In genomic region chr5:132775439-132776076, GRCh38 we compare ENCODE assay signal across 9 cellular contexts. TPM values are rescaled to one million over a fixed set of nuclear protein-coding genes. Genes with fewer than 3 reads are reported as not detected.
DNase-seq lines count a peak whose midpoint lies in the region; ATAC-seq, FAIRE-seq and TF ChIP-seq lines count a peak whose summit lies in the region.
"Had no signal": no experiment of that assay in that cellular context is flagged by ENCODE, and none has a peak within 500 bp of the region (broad histone marks: within the 10 kb centered on the region; RNA-seq: fewer than 3 reads in every experiment).

No MANE protein-coding gene starts in this region.

- peak overlapping the region; percentile 55 to 81 (median 78) for H3K4me3 Mint-ChIP-seq in CD4-positive, alpha-beta memory T cell

- no peak overlapping the region for H3K4me3 ChIP-seq in CD4-positive, alpha-beta memory T cell (ENCODE audit: low read length in 2 of 2)
- peak overlapping the region; percentile 75 for H3K4me3 ChIP-seq in PC-3 (ENCODE audit: low read length)
- H3K4me3 ChIP-seq in endothelial cell of umbilical vein (replicated peaks in 1 of 3; ENCODE audit: insufficient read depth in 1 of 3, low read depth in 1 of 3, low read length in 3 of 3): peak overlapping the region in 1 of 3 experiments; percentile 62
- peak overlapping the region; percentile 69 for H3K4me3 ChIP-seq in neuron (ENCODE audit: low read length)
- no peak overlapping the region for H3K4me3 ChIP-seq in prostate gland

- H3K4me1 ChIP-seq in CD4-positive, alpha-beta memory T cell (ENCODE audit: insufficient read depth, low read length): peaks cover 25% of the 10 kb centered on the region
- H3K4me1 ChIP-seq in PC-3 (ENCODE audit: insufficient read depth, low read length) (peaks cover 14% of the 10 kb centered on the region), endothelial cell of umbilical vein (ENCODE audit: control insufficient read depth, extremely low read depth, insufficient read depth, low read length) (peaks cover 28% of the 10 kb centered on the region), neuron (ENCODE audit: insufficient read depth, low read length) (peaks cover 14% of the 10 kb centered on the region), prostate gland (replicated peaks) (no peaks in the 10 kb centered on the region)

- WGBS in prostate gland: 31% methylated on average over 8 of the region's 8 CpGs

- no peaks in the 10 kb centered on the region for H4K20me1 ChIP-seq in PC-3 (ENCODE audit: low read length)
- no peaks in the 10 kb centered on the region for H4K20me1 ChIP-seq in endothelial cell of umbilical vein (replicated peaks; ENCODE audit: control insufficient read depth, extremely low read depth, insufficient read depth, low read length)

- 0 out of 2 replicates have a peak overlapping the region, but pooled peaks have one; percentile 78 for H2AFZ ChIP-seq in PC-3 (ENCODE audit: low read length)
- no peak overlapping the region for H2AFZ ChIP-seq in endothelial cell of umbilical vein (ENCODE audit: low read depth, low read length)
- H2AFZ ChIP-seq in neuron (ENCODE audit: low read depth, low read length): no peak overlapping the region

- no peaks in the 10 kb centered on the region for H3K36me3 ChIP-seq in CD4-positive, alpha-beta memory T cell (ENCODE audit: insufficient read depth, low read length)
- H3K36me3 ChIP-seq in PC-3 (ENCODE audit: low read depth, low read length) (no peaks in the 10 kb centered on the region), endothelial cell of umbilical vein (ENCODE audit: control insufficient read depth in 2 of 2, extremely low read depth in 1 of 2, insufficient read depth in 2 of 2, low read length in 2 of 2) (no peaks in the 10 kb centered on the region), neuron (ENCODE audit: insufficient read depth, low read length) (no peaks in the 10 kb centered on the region), prostate gland (no peaks in the 10 kb centered on the region)
- H3K36me3 ChIP-seq: neutrophil had no signal

- ATAC-seq in PC-3: peak; percentile 13; the same call in 1 of the 2 replicates
- no peak for ATAC-seq in HG03280 (IDR thresholded peaks at IDR 0.05; ENCODE audit: unreplicated experiment)

- no peak for TF ChIP-seq CTCF in PC-3 (conservative IDR thresholded peaks at IDR 0.05; ENCODE audit: low read depth, low read length)
- no peak for TF ChIP-seq CTCF in endothelial cell of umbilical vein (IDR thresholded peaks at IDR 0.05; ENCODE audit: extremely low read depth in 1 of 2, insufficient read depth in 1 of 2, low read depth in 1 of 2, low read length in 2 of 2)
- TF ChIP-seq CTCF in prostate gland (IDR thresholded peaks at IDR 0.05): no peak

- TF ChIP-seq POLR2A in endothelial cell of umbilical vein (IDR thresholded peaks at IDR 0.05; ENCODE audit: low read depth, low read length) (no peak), prostate gland (IDR thresholded peaks at IDR 0.05) (no peak)

- no peaks in the 10 kb centered on the region for H3K9me1 ChIP-seq in endothelial cell of umbilical vein (replicated peaks; ENCODE audit: control insufficient read depth, extremely low read depth, insufficient read depth, low read length)

- H3K79me2 ChIP-seq in PC-3 (ENCODE audit: low read length): peaks cover 45% of the 10 kb centered on the region
- peaks cover 46% of the 10 kb centered on the region for H3K79me2 ChIP-seq in endothelial cell of umbilical vein (ENCODE audit: control insufficient read depth, insufficient read depth, low read length)

- FAIRE-seq in endothelial cell of umbilical vein (lab: Jason Lieb, UNC): no peak

- peak overlapping the region; percentile 51; the same call in 1 of the 2 replicates for H3K9ac ChIP-seq in PC-3 (ENCODE audit: low read length)
- H3K9ac ChIP-seq in endothelial cell of umbilical vein (replicated peaks; ENCODE audit: extremely low read depth, insufficient read depth, low read length): no peak overlapping the region

- peaks cover 16 to 39% (median 23%) of the 10 kb centered on the region in 4 donors for H3K4me1 Mint-ChIP-seq in CD4-positive, alpha-beta memory T cell

- no peak for DNase-seq in CD4-positive, alpha-beta memory T cell
- DNase-seq in PC-3 (no peak), endothelial cell of umbilical vein (ENCODE audit: low read depth, low spot score) (no peak), AG08395 (ENCODE audit: low spot score) (no peak), prostate gland (ENCODE audit: low spot score) (no peak), DMS79 treated with DMSO at 0.1 percent for 48 hours (lab: John Stamatoyannopoulos, UW) (no peak)

- H3K27ac Mint-ChIP-seq in CD4-positive, alpha-beta memory T cell: peak overlapping the region in 3 of 7 donors; percentile 5 to 30 (median 25)

- CTCF ChIA-PET in CD4-positive, alpha-beta memory T cell (lab: Charles Lee; ENCODE audit: partially characterized antibody): no interaction called here
- CTCF ChIA-PET in PC-3 (lab: Charles Lee): no interaction called here
- CTCF ChIA-PET in endothelial cell of umbilical vein (lab: Charles Lee): interaction anchor here (1.0 to 3.0 kb wide), 6 partner anchors 20 to 389 kb away, joined by 3 to 19 read pairs (median 4); partner anchors contain the start of gene CCNI2

- dilution Hi-C loops in endothelial cell of umbilical vein (cut with MboI; ENCODE audit: extremely low pct_ligation_motif_present, low sequenced_read_pairs): no loop called here

- H3K4me2 ChIP-seq in PC-3 (ENCODE audit: low read length): peak overlapping the region; percentile 98
- peak overlapping the region; percentile 72 for H3K4me2 ChIP-seq in endothelial cell of umbilical vein (ENCODE audit: insufficient read depth, low read length)

- peaks cover 0 to 1% of the 10 kb centered on the region in 2 donors for H3K36me3 Mint-ChIP-seq in CD4-positive, alpha-beta memory T cell

- no peak overlapping the region for H3K27ac ChIP-seq in CD4-positive, alpha-beta memory T cell (ENCODE audit: low read depth, low read length)
- H3K27ac ChIP-seq in PC-3 (ENCODE audit: low read length) (no peak overlapping the region), endothelial cell of umbilical vein (ENCODE audit: insufficient read depth, low read depth, low read length) (no peak overlapping the region), prostate gland (peak overlapping the region in 1 of 2 donors; percentile 71)
- H3K27ac ChIP-seq: neutrophil had no signal

- no peaks in the 10 kb centered on the region for H3K27me3 ChIP-seq in CD4-positive, alpha-beta memory T cell (ENCODE audit: insufficient read depth, low read length)
- H3K27me3 ChIP-seq in PC-3 (ENCODE audit: low read length) (no peaks in the 10 kb centered on the region), endothelial cell of umbilical vein (ENCODE audit: control insufficient read depth in 2 of 2, insufficient read depth in 2 of 2, low read length in 2 of 2) (no peaks in the 10 kb centered on the region), neuron (ENCODE audit: insufficient read depth, low read length) (peaks cover 11% of the 10 kb centered on the region), prostate gland (replicated peaks; ENCODE audit: insufficient read depth) (no peaks in the 10 kb centered on the region)

- POLR2A ChIA-PET in CD4-positive, alpha-beta memory T cell (lab: Charles Lee; ENCODE audit: partially characterized antibody): interaction anchor here (0.8 to 2.7 kb wide), 2 partner anchors 28 to 38 kb away, joined by 4 to 23 read pairs; partner anchors contain the start of genes CCNI2 and KIF3A
- POLR2A ChIA-PET in PC-3 (lab: Charles Lee; ENCODE audit: unreplicated experiment) (no interaction called here), endothelial cell of umbilical vein (lab: Charles Lee) (no interaction called here)

- no peaks in the 10 kb centered on the region for H3F3A ChIP-seq in PC-3 (ENCODE audit: low read length, unreplicated experiment)

- no peaks in the 10 kb centered on the region for H3K27me3 Mint-ChIP-seq in CD4-positive, alpha-beta memory T cell

- BruUV-seq in PC-3 (replicated peaks; lab: Mats Ljungman, UMichigan) (TSS peak; percentile 42), endothelial cell of umbilical vein (replicated peaks; lab: Mats Ljungman, UMichigan) (TSS peak; percentile 35)

- no peaks in the 10 kb centered on the region for H3K9me3 Mint-ChIP-seq in CD4-positive, alpha-beta memory T cell

- intact Hi-C loops in CD4-positive, alpha-beta memory T cell (cut with micrococcal nuclease): loop anchor here (2.0 kb wide), 1 partner anchor 29 kb away; the partner anchor contains the start of gene CCNI2
- intact Hi-C loops in PC-3 (cut with micrococcal nuclease) (loop anchor here (5.0 kb wide), 1 partner anchor 47 kb away; no protein-coding TSS in a partner anchor), endothelial cell of umbilical vein (cut with micrococcal nuclease) (loop anchor here (2.0 kb wide), 1 partner anchor 45 kb away; no protein-coding TSS in a partner anchor), prostate gland (cut with DNase I) (no loop called here)

- no peaks in the 10 kb centered on the region for H3K9me2 ChIP-seq in PC-3 (replicated peaks; ENCODE audit: low read length)

- H3K9me3 ChIP-seq in CD4-positive, alpha-beta memory T cell (ENCODE audit: control insufficient read depth in 1 of 2, low read length in 2 of 2): no peaks in the 10 kb centered on the region
- H3K9me3 ChIP-seq in PC-3 (ENCODE audit: low read length) (no peaks in the 10 kb centered on the region), endothelial cell of umbilical vein (replicated peaks; ENCODE audit: control insufficient read depth, insufficient read depth, low read length) (no peaks in the 10 kb centered on the region), neuron (ENCODE audit: low read length) (no peaks in the 10 kb centered on the region), prostate gland (no peaks in the 10 kb centered on the region)
- H3K9me3 ChIP-seq: neutrophil had no signal

RNA-seq across cellular contexts. Expression of gene SEPTIN8, which starts 1.5 kb away (rescaled TPM):
- total RNA-seq in CD4-positive, alpha-beta memory T cell: 10 to 100 TPM; 12.6 to 13.8 TPM
- 1 to 10 TPM; 1.1 to 3.3 TPM for polyA plus RNA-seq in CD4-positive, alpha-beta memory T cell
- total RNA-seq in PC-3 (2014; rRNA removed) (21.9 and 29.4 TPM in 2 replicates), endothelial cell of umbilical vein (77.2 and 82.1 TPM in 2 replicates), prostate gland (10 to 100 TPM; 27.7 to 38.5 TPM)
- polyA plus RNA-seq in endothelial cell of umbilical vein: 45.3 and 56.6 TPM in 2 replicates
- polyA plus RNA-seq in endothelial cell of umbilical vein (2011; cell fraction: cytosol; rRNA removed): 56.2 and 59.9 TPM in 2 replicates
- 169 and 191 TPM in 2 replicates for polyA plus RNA-seq in endothelial cell of umbilical vein (2011; cell fraction: nucleus; rRNA removed)
- 64.5 and 64.8 TPM in 2 replicates for polyA plus RNA-seq in endothelial cell of umbilical vein (2012)
- polyA minus RNA-seq in endothelial cell of umbilical vein: 74.2 and 83.0 TPM in 2 replicates
- 8.4 TPM for polyA minus RNA-seq in endothelial cell of umbilical vein (2011; cell fraction: cytosol; rRNA and poly(A)+ RNA removed)
- 39.0 and 42.6 TPM in 2 replicates for polyA minus RNA-seq in endothelial cell of umbilical vein (2011; cell fraction: nucleus; rRNA and poly(A)+ RNA removed)

RNA-seq across cellular contexts. Expression of gene CCNI2, which starts 28.3 kb away (rescaled TPM):
- total RNA-seq in CD4-positive, alpha-beta memory T cell: 10 to 100 TPM; 12.5 to 13.0 TPM
- polyA plus RNA-seq in CD4-positive, alpha-beta memory T cell: 1 to 10 TPM in 1 of 2 donors, under 1 TPM in 1; 0.86 to 3.1 TPM
- total RNA-seq in PC-3 (2014; rRNA removed): not detected in 2 replicates
- 0.53 TPM in 1 of 2 replicates, not detected in the other for total RNA-seq in endothelial cell of umbilical vein
- 0.13 and 0.25 TPM in 2 replicates for polyA plus RNA-seq in endothelial cell of umbilical vein
- 0.08 and 0.14 TPM in 2 replicates for polyA plus RNA-seq in endothelial cell of umbilical vein (2011; cell fraction: cytosol; rRNA removed)
- 0.62 and 1.1 TPM in 2 replicates for polyA plus RNA-seq in endothelial cell of umbilical vein (2011; cell fraction: nucleus; rRNA removed)
- 3.4 and 4.1 TPM in 2 replicates for polyA plus RNA-seq in endothelial cell of umbilical vein (2012)
- 0.56 and 1.7 TPM in 2 replicates for polyA minus RNA-seq in endothelial cell of umbilical vein
- polyA minus RNA-seq in endothelial cell of umbilical vein (2011; cell fraction: cytosol; rRNA and poly(A)+ RNA removed): not detected
- polyA minus RNA-seq in endothelial cell of umbilical vein (2011; cell fraction: nucleus; rRNA and poly(A)+ RNA removed): 0.58 TPM in 1 of 2 replicates, not detected in the other
- total RNA-seq in prostate gland: 1 to 10 TPM in 1 of 2 donors, not detected in 1; 5.9 TPM

RNA-seq across cellular contexts. Expression of gene SOWAHA, which starts 37.5 kb away (rescaled TPM):
- total RNA-seq in CD4-positive, alpha-beta memory T cell: not detected
- under 1 TPM in 1 of 2 donors, not detected in 1; 0.06 TPM for polyA plus RNA-seq in CD4-positive, alpha-beta memory T cell
- total RNA-seq in PC-3 (2014; rRNA removed) (0.04 TPM in 1 of 2 replicates, not detected in the other), endothelial cell of umbilical vein (not detected in 2 replicates), prostate gland (10 to 100 TPM in 1 of 2 donors, 1 to 10 TPM in 1; 4.1 to 16.7 TPM)
- polyA plus RNA-seq in endothelial cell of umbilical vein: not detected in 2 replicates
- 0.01 TPM in 1 of 2 replicates, not detected in the other for polyA plus RNA-seq in endothelial cell of umbilical vein (2011; cell fraction: cytosol; rRNA removed)
- not detected in 2 replicates for polyA plus RNA-seq in endothelial cell of umbilical vein (2011; cell fraction: nucleus; rRNA removed)
- not detected in 2 replicates for polyA plus RNA-seq in endothelial cell of umbilical vein (2012)
- polyA minus RNA-seq in endothelial cell of umbilical vein: not detected in 2 replicates
- polyA minus RNA-seq in endothelial cell of umbilical vein (2011; cell fraction: cytosol; rRNA and poly(A)+ RNA removed): not detected
- not detected in 2 replicates for polyA minus RNA-seq in endothelial cell of umbilical vein (2011; cell fraction: nucleus; rRNA and poly(A)+ RNA removed)

RNA-seq across cellular contexts. Expression of gene KIF3A, which starts 38.2 kb away (rescaled TPM):
- 10 to 100 TPM; 18.7 to 25.9 TPM for total RNA-seq in CD4-positive, alpha-beta memory T cell
- polyA plus RNA-seq in CD4-positive, alpha-beta memory T cell: 10 to 100 TPM in 1 of 2 donors, 1 to 10 TPM in 1; 9.7 to 18.3 TPM
- total RNA-seq in PC-3 (2014; rRNA removed) (5.7 and 9.5 TPM in 2 replicates), endothelial cell of umbilical vein (11.2 and 15.8 TPM in 2 replicates), prostate gland (10 to 100 TPM in 1 of 2 donors, 1 to 10 TPM in 1; 5.9 to 14.0 TPM)
- 2.4 and 3.3 TPM in 2 replicates for polyA plus RNA-seq in endothelial cell of umbilical vein
- 3.5 and 3.6 TPM in 2 replicates for polyA plus RNA-seq in endothelial cell of umbilical vein (2011; cell fraction: cytosol; rRNA removed)
- polyA plus RNA-seq in endothelial cell of umbilical vein (2011; cell fraction: nucleus; rRNA removed): 7.8 and 12.3 TPM in 2 replicates
- 9.0 and 14.0 TPM in 2 replicates for polyA plus RNA-seq in endothelial cell of umbilical vein (2012)
- polyA minus RNA-seq in endothelial cell of umbilical vein: 6.5 and 8.9 TPM in 2 replicates
- polyA minus RNA-seq in endothelial cell of umbilical vein (2011; cell fraction: cytosol; rRNA and poly(A)+ RNA removed): 3.8 TPM
- 8.7 and 11.6 TPM in 2 replicates for polyA minus RNA-seq in endothelial cell of umbilical vein (2011; cell fraction: nucleus; rRNA and poly(A)+ RNA removed)

RNA-seq across cellular contexts. Expression of gene SHROOM1, which starts 54.9 kb away (rescaled TPM):
- total RNA-seq in CD4-positive, alpha-beta memory T cell: under 1 TPM in 1 of 2 experiments, not detected in 1; 0.49 TPM
- polyA plus RNA-seq in CD4-positive, alpha-beta memory T cell: not detected
- total RNA-seq in PC-3 (2014; rRNA removed) (13.6 and 15.7 TPM in 2 replicates), endothelial cell of umbilical vein (20.9 and 21.0 TPM in 2 replicates), prostate gland (100 to 1,000 TPM in 1 of 2 donors, 10 to 100 TPM in 1; 62.1 to 364 TPM)
- polyA plus RNA-seq in endothelial cell of umbilical vein: 12.8 and 13.0 TPM in 2 replicates
- 8.3 and 9.0 TPM in 2 replicates for polyA plus RNA-seq in endothelial cell of umbilical vein (2011; cell fraction: cytosol; rRNA removed)
- polyA plus RNA-seq in endothelial cell of umbilical vein (2011; cell fraction: nucleus; rRNA removed): 25.4 and 29.9 TPM in 2 replicates
- polyA plus RNA-seq in endothelial cell of umbilical vein (2012): 6.9 and 11.5 TPM in 2 replicates
- 5.3 and 6.6 TPM in 2 replicates for polyA minus RNA-seq in endothelial cell of umbilical vein
- 5.3 TPM for polyA minus RNA-seq in endothelial cell of umbilical vein (2011; cell fraction: cytosol; rRNA and poly(A)+ RNA removed)
- polyA minus RNA-seq in endothelial cell of umbilical vein (2011; cell fraction: nucleus; rRNA and poly(A)+ RNA removed): 7.0 and 11.0 TPM in 2 replicates

Comparison
In these comparisons a context has a peak if more than half of its experiments do, and no peak if none do; other contexts are left out.
1. H3K4me3 ChIP-seq: peak in PC-3 (single experiment) and neuron (single experiment); none in CD4-positive, alpha-beta memory T cell (0 of 2) and prostate gland (0 of 2).